8 cellular contexts compared by ENCODE assay signal in genomic region chr3:195443391-195443989, GRCh38. TPM values are rescaled to one million over a fixed set of nuclear protein-coding genes. Genes with fewer than 3 reads are reported as not detected.
A peak's percentile ranks its signal among the peaks of the same experiment; 100 is the strongest.
DNase-seq lines count a peak whose midpoint lies in the region; ATAC-seq and TF ChIP-seq lines count a peak whose summit lies in the region.

No MANE protein-coding gene starts in this region.

- DNase-seq in NCI-H2107 treated with DMSO at 0.1 percent for 48 hours (lab: John Stamatoyannopoulos, UW; ENCODE audit: unreplicated experiment) (peak; percentile 81), NCI-H2107 (lab: John Stamatoyannopoulos, UW) (no peak), hepatocyte (ENCODE audit: low spot score) (no peak), GM20000 (ENCODE audit: low spot score) (no peak), UCSD-AML1 (lab: John Stamatoyannopoulos, UW; ENCODE audit: unreplicated experiment) (no peak)
- DNase-seq in stimulated activated naive CD8-positive, alpha-beta T cell treated with anti-CD3 and anti-CD28 coated beads, Interleukin-15, Interleukin-2, amounts not matched to agents 100 U/mL and 50 U/mL, for 24 hours: peak; percentile 11

- H3K79me2 ChIP-seq in hepatocyte: peaks cover 37% of the 10 kb centered on the region

- H3K4me3 ChIP-seq in WI38 (ENCODE audit: low read depth, low read length) (peak overlapping the region; percentile 11; the same call in 1 of the 2 replicates), hepatocyte (no peak overlapping the region)

- no peak for ATAC-seq in stimulated activated naive CD8-positive, alpha-beta T cell treated with anti-CD3 and anti-CD28 coated beads, Interleukin-15, Interleukin-2, amounts not matched to agents 100 U/mL and 50 U/mL, for 24 hours
- ATAC-seq in HG03135 (IDR thresholded peaks at IDR 0.05; ENCODE audit: unreplicated experiment): no peak

- H3K9me2 ChIP-seq in hepatocyte (replicated peaks; ENCODE audit: insufficient read depth): no peaks in the 10 kb centered on the region

- TF ChIP-seq CTCF in WI38 (IDR thresholded peaks at IDR 0.05; ENCODE audit: low read depth, low read length) (no peak), hepatocyte (IDR thresholded peaks at IDR 0.05; ENCODE audit: poor library complexity) (no peak), GM20000 (IDR thresholded peaks at IDR 0.05; ENCODE audit: extremely low read depth, missing control alignments) (no peak)

- H3K27ac ChIP-seq in hepatocyte: peak overlapping the region; percentile 59

- no peaks in the 10 kb centered on the region for H3K27me3 ChIP-seq in hepatocyte

- H4K20me1 ChIP-seq in hepatocyte (ENCODE audit: insufficient read depth, poor library complexity, severe bottlenecking): peaks cover 20% of the 10 kb centered on the region

- H2AFZ ChIP-seq in hepatocyte: peak overlapping the region; percentile 77

- peak overlapping the region; percentile 73 for H3K4me2 ChIP-seq in hepatocyte

- no peaks in the 10 kb centered on the region for H3K9me3 ChIP-seq in hepatocyte (ENCODE audit: low read depth)

- peaks cover 12% of the 10 kb centered on the region for H3K4me1 ChIP-seq in hepatocyte (ENCODE audit: insufficient read depth)

- 25% methylated on average over 6 of the region's 6 CpGs for WGBS in hepatocyte (ENCODE audit: low lambda C conversion rate, missing lambda C conversion rate)

- no peaks in the 10 kb centered on the region for H3K36me3 ChIP-seq in hepatocyte (replicated peaks; ENCODE audit: insufficient read depth, low read depth)

RNA-seq across cellular contexts. Expression of gene ACAP2, which starts 0.7 kb away (rescaled TPM):
- 41.8 and 47.4 TPM in 2 replicates for total RNA-seq in hepatocyte
- polyA plus RNA-seq in hepatocyte: 27.0 and 39.2 TPM in 2 replicates

Comparison
In these comparisons a context has a peak if more than half of its experiments do, and no peak if none do; other contexts are left out.
1. DNase-seq: peak in NCI-H2107 treated with DMSO at 0.1 percent for 48 hours (single experiment) and stimulated activated naive CD8-positive, alpha-beta T cell treated with anti-CD3 and anti-CD28 coated beads, Interleukin-15, Interleukin-2, amounts not matched to agents 100 U/mL and 50 U/mL, for 24 hours (single experiment); none in NCI-H2107 (single experiment), hepatocyte (single experiment), GM20000 (single experiment) and UCSD-AML1 (single experiment).